In genomic region chr1:80656011-80656627, GRCh38 we compare ENCODE assay signal across 8 cellular contexts.
DNase-seq lines count a peak whose midpoint lies in the region; ATAC-seq and TF ChIP-seq lines count a peak whose summit lies in the region.

No MANE protein-coding gene starts in this region.

- H3K36me3 ChIP-seq in A673 (ENCODE audit: insufficient read depth, low read length, poor library complexity, severe bottlenecking) = no peaks in the 10 kb centered on the region
- no peaks in the 10 kb centered on the region for H3K36me3 ChIP-seq in adipocyte (ENCODE audit: control insufficient read depth, insufficient read depth, low read length, severe bottlenecking)
- no peaks in the 10 kb centered on the region for H3K36me3 ChIP-seq in CD4-positive, alpha-beta memory T cell (ENCODE audit: insufficient read depth, low read length)

- ATAC-seq in GM19324 (IDR thresholded peaks at IDR 0.05; ENCODE audit: low FRiP score, unreplicated experiment) = peak; percentile 95
- ATAC-seq in HG03342 (IDR thresholded peaks at IDR 0.05; ENCODE audit: unreplicated experiment) = peak; percentile 80
- no peak for ATAC-seq in activated T-cell treated with anti-CD3 and anti-CD28 coated beads, Interleukin-2, amount 50 U/mL, for 4 hours

- no peak overlapping the region for H3K27ac ChIP-seq in A673 (ENCODE audit: low read depth, low read length, poor library complexity, severe bottlenecking)
- H3K27ac ChIP-seq in CD4-positive, alpha-beta memory T cell (ENCODE audit: low read depth, low read length) = no peak overlapping the region

- H3K27me3 Mint-ChIP-seq in nephron progenitor cell (ENCODE audit: low read depth, poor library complexity) = peaks cover 2% of the 10 kb centered on the region
- H3K27me3 Mint-ChIP-seq in CD4-positive, alpha-beta memory T cell = no peaks in the 10 kb centered on the region
- H3K27me3 Mint-ChIP-seq in activated T-cell treated with anti-CD3 and anti-CD28 coated beads, Interleukin-2, amount 50 U/mL, for 4 hours (ENCODE audit: low read depth) = no peaks in the 10 kb centered on the region

- H3K36me3 Mint-ChIP-seq in nephron progenitor cell (ENCODE audit: low read depth) = peaks cover 6% of the 10 kb centered on the region
- no peaks in the 10 kb centered on the region for H3K36me3 Mint-ChIP-seq in CD4-positive, alpha-beta memory T cell
- no peaks in the 10 kb centered on the region for H3K36me3 Mint-ChIP-seq in activated T-cell treated with anti-CD3 and anti-CD28 coated beads, Interleukin-2, amount 50 U/mL, for 4 hours (ENCODE audit: insufficient read depth)

- H3K9me3 Mint-ChIP-seq in nephron progenitor cell = peaks cover 11% of the 10 kb centered on the region
- peaks cover 0 to 18% (median 9%) of the 10 kb centered on the region in 8 donors for H3K9me3 Mint-ChIP-seq in CD4-positive, alpha-beta memory T cell
- peaks cover 7% of the 10 kb centered on the region for H3K9me3 Mint-ChIP-seq in activated T-cell treated with anti-CD3 and anti-CD28 coated beads, Interleukin-2, amount 50 U/mL, for 4 hours

- DNase-seq in A673 (ENCODE audit: low spot score) (peak; percentile 8), adipocyte (ENCODE audit: low read depth) (peak; percentile 37), nephron progenitor cell (peak; percentile 3)
- no peak for DNase-seq in activated T-cell treated with anti-CD3 and anti-CD28 coated beads, Interleukin-2, amount 50 U/mL, for 48 hours
- no peak for DNase-seq in CD4-positive, alpha-beta memory T cell
- no peak for DNase-seq in activated T-cell treated with anti-CD3 and anti-CD28 coated beads, Interleukin-2, amount 50 U/mL, for 4 hours

- H3K9ac ChIP-seq in adipocyte (ENCODE audit: low read length) = no peak overlapping the region

- peaks cover 14% of the 10 kb centered on the region for H3K4me1 Mint-ChIP-seq in nephron progenitor cell
- H3K4me1 Mint-ChIP-seq in CD4-positive, alpha-beta memory T cell = no peaks in the 10 kb centered on the region
- no peaks in the 10 kb centered on the region for H3K4me1 Mint-ChIP-seq in activated T-cell treated with anti-CD3 and anti-CD28 coated beads, Interleukin-2, amount 50 U/mL, for 4 hours (ENCODE audit: low read depth)

- BruUV-seq in A673 (replicated peaks; lab: Mats Ljungman, UMichigan) = no TSS peak

- no peaks in the 10 kb centered on the region for H3K4me1 ChIP-seq in A673 (ENCODE audit: insufficient read depth, low read length, poor library complexity, severe bottlenecking)
- peaks cover 10% of the 10 kb centered on the region for H3K4me1 ChIP-seq in adipocyte (ENCODE audit: control insufficient read depth, insufficient read depth, low read length)
- H3K4me1 ChIP-seq in CD4-positive, alpha-beta memory T cell (ENCODE audit: insufficient read depth, low read length) = no peaks in the 10 kb centered on the region

- POLR2A ChIA-PET in A673 (lab: Charles Lee; ENCODE audit: low non-redundant PET) = no interaction called here
- POLR2A ChIA-PET in CD4-positive, alpha-beta memory T cell (lab: Charles Lee; ENCODE audit: partially characterized antibody) = no interaction called here

- intact Hi-C loops in A673 (cut with micrococcal nuclease; ENCODE audit: unreplicated experiment) = no loop called here
- intact Hi-C loops in CD4-positive, alpha-beta memory T cell (cut with micrococcal nuclease) = no loop called here

- CTCF ChIA-PET in A673 (lab: Charles Lee) = no interaction called here
- CTCF ChIA-PET in CD4-positive, alpha-beta memory T cell (lab: Charles Lee; ENCODE audit: partially characterized antibody) = no interaction called here

- H3K9me3 ChIP-seq in A673 (ENCODE audit: low read depth, low read length, poor library complexity, severe bottlenecking) = no peaks in the 10 kb centered on the region
- no peaks in the 10 kb centered on the region for H3K9me3 ChIP-seq in adipocyte (ENCODE audit: control insufficient read depth, low read length)
- H3K9me3 ChIP-seq in CD4-positive, alpha-beta memory T cell (ENCODE audit: control insufficient read depth in 1 of 2, low read length in 2 of 2) = no peaks in the 10 kb centered on the region

- H3K27me3 ChIP-seq in A673 (replicated peaks; ENCODE audit: insufficient read depth, low read depth, low read length, poor library complexity) (no peaks in the 10 kb centered on the region), adipocyte (replicated peaks; ENCODE audit: control insufficient read depth, insufficient read depth, low read length) (no peaks in the 10 kb centered on the region)
- H3K27me3 ChIP-seq in CD4-positive, alpha-beta memory T cell (ENCODE audit: insufficient read depth, low read length) = no peaks in the 10 kb centered on the region

- 0 out of 2 replicates have a peak, but pooled peaks have one; percentile 26 for TF ChIP-seq CTCF in A673 (conservative IDR thresholded peaks at IDR 0.05; ENCODE audit: low read depth, low read length)
- TF ChIP-seq CTCF in nephron progenitor cell (IDR thresholded peaks at IDR 0.05) = peak; percentile 49

- H3K27ac Mint-ChIP-seq in nephron progenitor cell = no peak overlapping the region
- no peak overlapping the region for H3K27ac Mint-ChIP-seq in CD4-positive, alpha-beta memory T cell

- no peak overlapping the region for H3K4me3 ChIP-seq in A673 (ENCODE audit: low read depth, low read length, poor library complexity, severe bottlenecking)
- H3K4me3 ChIP-seq in adipocyte (ENCODE audit: low read length) = no peak overlapping the region
- H3K4me3 ChIP-seq in CD4-positive, alpha-beta memory T cell (ENCODE audit: low read length in 2 of 2) = no peak overlapping the region

- no peak overlapping the region for H3K4me3 Mint-ChIP-seq in nephron progenitor cell
- H3K4me3 Mint-ChIP-seq in CD4-positive, alpha-beta memory T cell = no peak overlapping the region
- H3K4me3 Mint-ChIP-seq in activated T-cell treated with anti-CD3 and anti-CD28 coated beads, Interleukin-2, amount 50 U/mL, for 4 hours = no peak overlapping the region

Comparison
In these comparisons a context has a peak if more than half of its experiments do, and no peak if none do; other contexts are left out.
1. DNase-seq: peak in A673 (single experiment), adipocyte (single experiment) and nephron progenitor cell (single experiment); none in activated T-cell treated with anti-CD3 and anti-CD28 coated beads, Interleukin-2, amount 50 U/mL, for 48 hours (0 of 2), CD4-positive, alpha-beta memory T cell (0 of 5) and activated T-cell treated with anti-CD3 and anti-CD28 coated beads, Interleukin-2, amount 50 U/mL, for 4 hours (single experiment).
2. ATAC-seq: peak in GM19324 (single experiment) and HG03342 (single experiment); none in activated T-cell treated with anti-CD3 and anti-CD28 coated beads, Interleukin-2, amount 50 U/mL, for 4 hours (0 of 2).